In the genomic region with DNA sequence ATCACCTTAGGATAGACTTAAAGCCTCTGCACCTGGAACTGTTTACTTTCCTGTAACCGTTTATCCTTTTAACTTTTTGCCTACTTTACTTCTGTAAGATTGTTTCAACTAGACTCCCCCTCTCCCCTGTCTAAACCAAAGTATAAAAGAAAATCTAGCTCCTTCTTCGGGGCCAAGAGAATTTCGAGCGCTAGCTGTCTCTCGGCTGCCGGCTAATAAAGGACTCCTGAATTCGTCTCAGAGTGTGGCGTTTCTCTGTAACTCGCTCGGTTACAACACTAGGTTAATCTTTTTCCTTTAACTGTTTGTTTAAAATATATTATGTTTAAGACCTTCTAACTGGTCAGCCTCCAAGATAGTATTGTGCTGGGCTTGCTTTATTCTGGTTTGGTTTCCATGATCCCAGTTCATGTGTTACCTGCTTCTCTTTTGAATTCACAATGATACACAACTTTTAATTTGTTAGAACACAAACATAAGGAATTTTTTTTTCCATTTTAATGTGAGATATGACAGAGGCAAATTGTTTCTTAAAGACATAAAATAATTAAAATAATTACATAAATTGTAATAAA, we compare ENCODE assay signal across 8 cellular contexts. TPM values are rescaled to one million over a fixed set of nuclear protein-coding genes. Genes with fewer than 3 reads are reported as not detected.
A peak's percentile ranks its signal among the peaks of the same experiment; 100 is the strongest.
DNase-seq lines count a peak whose midpoint lies in the region; TF ChIP-seq lines count a peak whose summit lies in the region.

No MANE protein-coding gene starts in this region.

- H3K27me3 ChIP-seq in HUES64 (ENCODE audit: insufficient read depth, low read length): no peaks in the 10 kb centered on the region
- H3K27me3 ChIP-seq in mucosa of stomach (ENCODE audit: control insufficient read depth, insufficient read depth, low read length): no peaks in the 10 kb centered on the region

- H3K36me3 ChIP-seq in HUES64 (ENCODE audit: insufficient read depth, low read length) (no peaks in the 10 kb centered on the region), mucosa of stomach (ENCODE audit: control insufficient read depth, insufficient read depth, low read length) (no peaks in the 10 kb centered on the region)

- 81% methylated on average over 10 of the region's 10 CpGs for WGBS in HUES64

- H3K9ac ChIP-seq in HUES64 (ENCODE audit: low read depth, low read length) (peak overlapping the region; percentile 86; the same call in 1 of the 2 replicates), mucosa of stomach (ENCODE audit: low read length) (peak overlapping the region; percentile 87)

- H3K4me1 ChIP-seq in HUES64 (ENCODE audit: insufficient read depth, low read length) (peaks cover 20% of the 10 kb centered on the region), mucosa of stomach (ENCODE audit: control insufficient read depth, insufficient read depth, low read length) (peaks cover 27% of the 10 kb centered on the region)

- H3K9me3 ChIP-seq in HUES64 (ENCODE audit: insufficient read depth, low read depth, low read length) (no peaks in the 10 kb centered on the region), mucosa of stomach (ENCODE audit: control insufficient read depth, low read length) (no peaks in the 10 kb centered on the region)

- H3K27ac ChIP-seq in 22Rv1 (peak overlapping the region; percentile 99), HUES64 (ENCODE audit: low read depth, low read length) (peak overlapping the region; percentile 98)

- H3K4me3 ChIP-seq in HUES64 (ENCODE audit: low read length) (no peak overlapping the region), cardiac fibroblast (replicated peaks in 1 of 2; ENCODE audit: low read depth in 2 of 2, low read length in 2 of 2) (peak overlapping the region; percentile 73 to 76), mucosa of stomach (ENCODE audit: low read length) (peak overlapping the region; percentile 71)

- peak in 1 of 2 donors; percentile 18 for DNase-seq in cardiac fibroblast (ENCODE audit: low read depth in 2 of 2)
- DNase-seq in NCI-H510A (lab: John Stamatoyannopoulos, UW): no peak
- DNase-seq in NCI-H1105 (lab: John Stamatoyannopoulos, UW): no peak
- DNase-seq in SW480 (ENCODE audit: low spot score): no peak
- DNase-seq in mucosa of gallbladder (ENCODE audit: low spot score): no peak

- no peak for TF ChIP-seq CTCF in 22Rv1 (IDR thresholded peaks at IDR 0.05)
- TF ChIP-seq CTCF in cardiac fibroblast (IDR thresholded peaks at IDR 0.05; ENCODE audit: low read depth, low read length): no peak

RNA-seq across cellular contexts. Expression of a gene that starts 8.7 kb away (rescaled TPM):
- 125 TPM for polyA plus RNA-seq in HUES64 (2013, experiment 1 of 2)
- polyA plus RNA-seq in HUES64 (2013, experiment 2 of 2): 138 TPM
- 35.0 TPM for total RNA-seq in mucosa of gallbladder

RNA-seq across cellular contexts. Expression of a gene that starts 19.7 kb away (rescaled TPM):
- polyA plus RNA-seq in HUES64 (2013, experiment 1 of 2): 15.9 TPM
- 21.7 TPM for polyA plus RNA-seq in HUES64 (2013, experiment 2 of 2)
- total RNA-seq in mucosa of gallbladder: 141 TPM
